ENCODE assay signal across 12 cellular contexts in the genomic region with DNA sequence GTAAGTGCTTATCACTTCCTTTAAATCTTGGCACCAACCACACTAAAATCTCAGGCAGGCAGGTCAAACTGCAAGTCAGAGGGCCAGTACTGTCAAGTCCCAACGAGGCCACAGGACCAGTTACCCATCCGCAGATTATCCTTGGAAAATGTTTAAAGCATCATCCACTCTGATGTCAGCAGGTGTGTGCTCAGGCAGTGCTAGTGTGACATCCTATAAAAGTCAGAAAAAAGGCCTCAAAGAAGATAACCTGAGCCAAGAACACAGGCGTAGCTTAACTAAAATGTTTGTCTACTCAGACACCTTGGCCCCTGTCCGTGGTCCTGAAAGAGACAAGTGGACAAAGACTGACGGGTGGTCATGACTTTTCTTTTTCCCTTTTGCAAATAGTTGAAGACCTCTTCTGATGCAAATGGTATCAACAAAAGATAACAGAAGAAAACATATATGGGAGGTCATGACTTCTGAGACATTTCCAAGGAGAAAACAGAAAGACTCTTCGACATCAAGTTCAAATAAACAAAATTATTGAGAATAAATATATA.
DNase-seq lines count a peak whose midpoint lies in the region; ATAC-seq and TF ChIP-seq lines count a peak whose summit lies in the region.
"Had no signal": no experiment of that assay in that cellular context is flagged by ENCODE, and none has a peak within 500 bp of the region (broad histone marks: within the 10 kb centered on the region; RNA-seq: fewer than 3 reads in every experiment).

No MANE protein-coding gene starts in this region.

- intact Hi-C loops in left cardiac atrium (cut with DNase I) = no loop called here
- intact Hi-C loops in left ventricle myocardium superior (cut with micrococcal nuclease) = no loop called here
- intact Hi-C loops in OCI-LY7 (cut with micrococcal nuclease; ENCODE audit: unreplicated experiment) = no loop called here
- intact Hi-C loops in testis (cut with DNase I; ENCODE audit: low total_unique reads) = no loop called here

- no peaks in the 10 kb centered on the region for H3K4me1 ChIP-seq in OCI-LY7 (ENCODE audit: insufficient read depth, low read length, poor library complexity, severe bottlenecking)
- peaks cover 3% of the 10 kb centered on the region for H3K4me1 ChIP-seq in fibroblast of lung (ENCODE audit: control insufficient read depth, extremely low read depth, insufficient read depth, low read length)
- H3K4me1 ChIP-seq in testis = no peaks in the 10 kb centered on the region

- peak; percentile 31 for DNase-seq in left cardiac atrium
- no peak for DNase-seq in left ventricle myocardium superior
- DNase-seq in OCI-LY7 (ENCODE audit: low spot score) = peak; percentile 6
- DNase-seq in fibroblast of lung (ENCODE audit: low read depth in 2 of 2) = peak; percentile 33 to 49
- DNase-seq in testis = peak; percentile 36
- no peak for DNase-seq in NCI-H2171 treated with DMSO at 0.1 percent for 48 hours (lab: John Stamatoyannopoulos, UW)
- DNase-seq in NCI-H1436 treated with DMSO at 0.1 percent for 48 hours (lab: John Stamatoyannopoulos, UW) = no peak
- DNase-seq: glutamatergic neuron, NCI-H187 had no signal

- BruUV-seq in OCI-LY7 (replicated peaks; lab: Mats Ljungman, UMichigan) = no TSS peak

- 70 to 77% methylated on average over 6 of the region's 6 CpGs for WGBS in testis, 2 donors

- no peak for TF ChIP-seq CTCF in OCI-LY7 (conservative IDR thresholded peaks at IDR 0.05; ENCODE audit: low read length)
- TF ChIP-seq CTCF in fibroblast of lung (conservative IDR thresholded peaks at IDR 0.05 in 1 of 2, IDR thresholded peaks at IDR 0.05 in 1 of 2; ENCODE audit: low read depth in 1 of 2, low read length in 2 of 2) = no peak
- TF ChIP-seq CTCF in testis (IDR thresholded peaks at IDR 0.05) = no peak

- POLR2A ChIA-PET in OCI-LY7 (lab: Charles Lee) = no interaction called here

- H3K79me2 ChIP-seq in OCI-LY7 (ENCODE audit: insufficient read depth, low read depth, low read length) (no peaks in the 10 kb centered on the region), fibroblast of lung (ENCODE audit: control insufficient read depth, insufficient read depth, low read length) (no peaks in the 10 kb centered on the region)

- CTCF ChIA-PET in OCI-LY7 (lab: Charles Lee; ENCODE audit: unreplicated experiment) = no interaction called here

- H2AFZ ChIP-seq in OCI-LY7 (ENCODE audit: low read length) (no peak overlapping the region), fibroblast of lung (ENCODE audit: low read length) (no peak overlapping the region)

- H3K9me3 ChIP-seq in OCI-LY7 (ENCODE audit: low read length) = no peaks in the 10 kb centered on the region
- H3K9me3 ChIP-seq in fibroblast of lung (ENCODE audit: control insufficient read depth, insufficient read depth, low read depth, low read length) = no peaks in the 10 kb centered on the region
- no peaks in the 10 kb centered on the region for H3K9me3 ChIP-seq in testis
- H3K9me3 ChIP-seq: neutrophil had no signal

- ATAC-seq in left cardiac atrium (no peak), left ventricle myocardium superior (no peak), GM21723 (IDR thresholded peaks at IDR 0.05; ENCODE audit: unreplicated experiment) (no peak)
- ATAC-seq: T-cell had no signal

- H3K4me3 ChIP-seq in OCI-LY7 (ENCODE audit: low read depth, low read length, poor library complexity, severe bottlenecking) (no peak overlapping the region), fibroblast of lung (replicated peaks in 1 of 4; ENCODE audit: control extremely low read depth in 1 of 4, insufficient read depth in 1 of 4, low read depth in 3 of 4, low read length in 4 of 4) (no peak overlapping the region), testis (no peak overlapping the region)

- H3K36me3 ChIP-seq in OCI-LY7 (ENCODE audit: insufficient read depth, low read length) = no peaks in the 10 kb centered on the region
- H3K36me3 ChIP-seq in fibroblast of lung (ENCODE audit: control insufficient read depth, insufficient read depth, low read length) = no peaks in the 10 kb centered on the region
- H3K36me3 ChIP-seq in testis (ENCODE audit: low read depth, missing control alignments) = no peaks in the 10 kb centered on the region
- H3K36me3 ChIP-seq: neutrophil had no signal

- TF ChIP-seq POLR2A in testis (IDR thresholded peaks at IDR 0.05) = no peak

- H3K27ac ChIP-seq in OCI-LY7 (ENCODE audit: low read depth, low read length, poor library complexity, severe bottlenecking) (no peak overlapping the region), fibroblast of lung (ENCODE audit: insufficient read depth, low read length) (no peak overlapping the region), testis (no peak overlapping the region)
- H3K27ac ChIP-seq: neutrophil had no signal

- H3K9me2 ChIP-seq in OCI-LY7 (ENCODE audit: insufficient read depth, low read length) = no peaks in the 10 kb centered on the region

- H3K4me2 ChIP-seq in OCI-LY7 (ENCODE audit: low read length) (no peak overlapping the region), fibroblast of lung (ENCODE audit: extremely low read depth, insufficient read depth, low read length) (no peak overlapping the region)

- H3K9ac ChIP-seq in fibroblast of lung (ENCODE audit: insufficient read depth, low read length) = no peak overlapping the region

- H4K20me1 ChIP-seq in OCI-LY7 (ENCODE audit: insufficient read depth, low read length) (no peaks in the 10 kb centered on the region), fibroblast of lung (ENCODE audit: control insufficient read depth, extremely low read depth, insufficient read depth, low read length) (no peaks in the 10 kb centered on the region)

- H3K27me3 ChIP-seq in fibroblast of lung (ENCODE audit: control insufficient read depth, insufficient read depth, low read length) (no peaks in the 10 kb centered on the region), testis (no peaks in the 10 kb centered on the region)

Comparison
In these comparisons a context has a peak if more than half of its experiments do, and no peak if none do; other contexts are left out.
1. DNase-seq: peak in left cardiac atrium (single experiment), OCI-LY7 (single experiment), fibroblast of lung (2 of 2) and testis (single experiment); none in left ventricle myocardium superior (single experiment), NCI-H2171 treated with DMSO at 0.1 percent for 48 hours (single experiment) and NCI-H1436 treated with DMSO at 0.1 percent for 48 hours (single experiment).